ENCODE assay signal across 7 cellular contexts in the genomic region with DNA sequence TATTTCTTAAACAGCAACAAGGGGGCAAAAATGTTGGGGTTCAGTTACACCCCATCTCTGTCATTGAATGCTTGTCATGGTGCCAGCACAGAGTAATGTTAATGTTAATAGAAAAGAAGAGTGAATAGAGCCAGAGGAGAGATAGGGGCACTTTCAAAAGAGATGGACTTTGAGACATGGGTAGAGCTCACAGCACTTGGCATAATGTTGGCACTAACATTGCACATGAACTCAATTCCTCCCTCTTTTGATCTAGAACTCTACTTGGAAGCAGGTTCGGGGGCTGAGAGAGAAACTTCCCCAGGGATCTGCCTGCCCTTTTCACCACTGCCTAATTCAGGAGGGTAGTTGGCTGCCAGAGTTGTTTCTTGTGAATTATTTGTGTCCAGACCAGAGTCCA.
"Had no signal": no experiment of that assay in that cellular context is flagged by ENCODE, and none has a peak within 500 bp of the region (broad histone marks: within the 10 kb centered on the region; RNA-seq: fewer than 3 reads in every experiment).

No MANE protein-coding gene starts in this region.

- H3K9ac ChIP-seq: GM23248 had no signal

- DNase-seq: GM23248, GOT3, H7, HFFc6 had no signal

- H3K36me3 ChIP-seq: HAP-1 had no signal

- ATAC-seq: HCT116, K562 had no signal

- H2AFZ ChIP-seq: GM23248 had no signal

- H3K9me3 ChIP-seq: HAP-1 had no signal

- H3K4me3 ChIP-seq: GM23248, HAP-1, K562 had no signal

- H3K27ac ChIP-seq: GM23248 had no signal

- H3K4me1 ChIP-seq: HAP-1 had no signal
